In the genomic region with DNA sequence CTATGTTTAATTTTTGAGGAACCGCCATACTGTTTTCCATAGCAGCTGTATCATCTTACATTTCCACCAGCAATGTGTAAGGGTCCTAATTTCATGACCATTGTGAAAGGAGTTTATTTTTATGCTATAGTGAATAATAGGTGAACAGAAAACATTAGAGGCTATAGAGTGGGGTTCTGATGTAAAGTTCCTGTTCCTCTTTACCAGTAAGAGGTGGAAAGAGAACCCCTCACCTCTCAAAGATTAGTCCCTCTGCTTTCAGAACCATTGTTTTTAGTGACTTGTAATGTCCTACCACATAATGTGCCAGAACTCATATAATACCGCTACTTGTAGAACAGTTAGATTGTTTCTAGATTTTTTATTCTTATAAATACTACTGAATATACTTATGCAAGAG, we compare ENCODE assay signal across 20 cellular contexts.
DNase-seq lines count a peak whose midpoint lies in the region; ATAC-seq, FAIRE-seq and TF ChIP-seq lines count a peak whose summit lies in the region.
"Had no signal": no experiment of that assay in that cellular context is flagged by ENCODE, and none has a peak within 500 bp of the region (broad histone marks: within the 10 kb centered on the region; RNA-seq: fewer than 3 reads in every experiment).

No MANE protein-coding gene starts in this region.

- no peaks in the 10 kb centered on the region for H4K20me1 ChIP-seq in OCI-LY3 (ENCODE audit: insufficient read depth, low read length)

- H3K36me3 ChIP-seq in OCI-LY3 (replicated peaks; ENCODE audit: low read depth, low read length), result no peaks in the 10 kb centered on the region
- H3K36me3 ChIP-seq: BE2C had no signal

- no peak for ATAC-seq in HG03139 (IDR thresholded peaks at IDR 0.05; ENCODE audit: unreplicated experiment)
- ATAC-seq: GM23338, HepG2 had no signal

- H3K27me3 ChIP-seq in OCI-LY3 (ENCODE audit: low read depth, low read length), result no peaks in the 10 kb centered on the region
- H3K27me3 ChIP-seq: BE2C had no signal

- H3K9ac ChIP-seq in OCI-LY3 (ENCODE audit: low read length), result no peak overlapping the region

- H3K4me2 ChIP-seq in OCI-LY3 (ENCODE audit: low read length), result peak overlapping the region; percentile 43
- H3K4me2 ChIP-seq: GM23338 had no signal

- H3K27ac ChIP-seq in OCI-LY3 (ENCODE audit: low read length), result no peak overlapping the region

- peaks cover 39% of the 10 kb centered on the region for H3K4me1 ChIP-seq in OCI-LY3 (ENCODE audit: low read length)
- H3K4me1 ChIP-seq: BE2C had no signal

- no peak overlapping the region for H2AFZ ChIP-seq in OCI-LY3 (ENCODE audit: low read depth, low read length)
- H2AFZ ChIP-seq: GM23338 had no signal

- H3K79me2 ChIP-seq in OCI-LY3 (ENCODE audit: low read length), result no peaks in the 10 kb centered on the region

- FAIRE-seq in GM18507 (lab: Jason Lieb, UNC), result peak; percentile 18
- FAIRE-seq: A204.1, H54, HepG2 had no signal

- H3K4me3 ChIP-seq in GM12864 (ENCODE audit: low read depth, low read length) (no peak overlapping the region), OCI-LY3 (ENCODE audit: low read length) (no peak overlapping the region)
- H3K4me3 ChIP-seq: GM23338 had no signal

- DNase-seq in GM12864 (ENCODE audit: low read depth) (peak; percentile 13), GM18507 (ENCODE audit: extremely low spot score, insufficient read length, low read depth) (no peak), HK-2 (ENCODE audit: unreplicated experiment) (no peak), NCI-H748 (lab: John Stamatoyannopoulos, UW; ENCODE audit: unreplicated experiment) (no peak)
- DNase-seq: ACHN; BE2C; C1 segment of cervical spinal cord; Caco-2; CD4-positive, alpha-beta T cell; DMS153; DMS79; GDM1; HCEC 1CT; KBM-7 had no signal

- no peaks in the 10 kb centered on the region for H3K9me3 ChIP-seq in OCI-LY3 (ENCODE audit: insufficient read depth, low read length)
- H3K9me3 ChIP-seq: BE2C, Caco-2 had no signal

- TF ChIP-seq CTCF in GM12864 (IDR thresholded peaks at IDR 0.05; ENCODE audit: low read depth, low read length, missing control alignments) (no peak), OCI-LY3 (IDR thresholded peaks at IDR 0.05; ENCODE audit: low read depth, low read length) (no peak)
